In genomic region chr7:92809397-92810241, GRCh38 we compare ENCODE assay signal across 9 cellular contexts.
DNase-seq lines count a peak whose midpoint lies in the region; ATAC-seq, FAIRE-seq and TF ChIP-seq lines count a peak whose summit lies in the region.
"Had no signal": no experiment of that assay in that cellular context is flagged by ENCODE, and none has a peak within 500 bp of the region (broad histone marks: within the 10 kb centered on the region; RNA-seq: fewer than 3 reads in every experiment).

No MANE protein-coding gene starts in this region.

- H3K27me3 Mint-ChIP-seq in central memory CD8-positive, alpha-beta T cell = no peaks in the 10 kb centered on the region
- H3K27me3 Mint-ChIP-seq in stimulated activated memory B cell treated with anti-CD40 and anti-IgM and Interleukin-4, amounts not matched to agents 10 μg/mL and 1 μg/mL and 100 μg/mL, for 72 hours = no peaks in the 10 kb centered on the region

- peaks cover 100% of the 10 kb centered on the region for H3K4me1 ChIP-seq in KMS-11 (ENCODE audit: low read depth, poor library complexity, severe bottlenecking)

- H3K27me3 ChIP-seq in KMS-11 (ENCODE audit: insufficient read depth, low read depth) = no peaks in the 10 kb centered on the region

- DNase-seq in NCI-H82 (lab: John Stamatoyannopoulos, UW) (peak; percentile 56), NCI-H82 treated with DMSO at 0.1 percent for 48 hours (lab: John Stamatoyannopoulos, UW; ENCODE audit: unreplicated experiment) (no peak), H54 (ENCODE audit: insufficient read length, low spot score) (peak; percentile 12), T-helper 1 cell (peak in 4 of 5 donors; percentile 29 to 96 (median 46)), left kidney (ENCODE audit: low read depth, low spot score) (peak; percentile 87)
- DNase-seq in central memory CD8-positive, alpha-beta T cell (ENCODE audit: low spot score in 2 of 2) = peak in 1 of 2 donors; percentile 41

- peak overlapping the region; percentile 70 for H3K9ac ChIP-seq in KMS-11

- no peak for TF ChIP-seq POLR2A in H54 (IDR thresholded peaks at IDR 0.05; ENCODE audit: low read depth, low read length)

- FAIRE-seq in H54 (lab: Jason Lieb, UNC) = peak; percentile 99
- FAIRE-seq: G401.6 had no signal

- H3K4me3 ChIP-seq in KMS-11 (IDR thresholded peaks at IDR 0.05; ENCODE audit: insufficient read depth, low read depth, low read length) = no peak overlapping the region

- peaks cover 88% of the 10 kb centered on the region for H3K79me2 ChIP-seq in KMS-11 (ENCODE audit: insufficient read depth, low read depth)

- peak overlapping the region; percentile 83 for H3K27ac Mint-ChIP-seq in central memory CD8-positive, alpha-beta T cell (ENCODE audit: low read depth)
- H3K27ac Mint-ChIP-seq in stimulated activated memory B cell treated with anti-CD40 and anti-IgM and Interleukin-4, amounts not matched to agents 10 μg/mL and 1 μg/mL and 100 μg/mL, for 72 hours = peak overlapping the region; percentile 89

- no peaks in the 10 kb centered on the region for H3K9me3 Mint-ChIP-seq in central memory CD8-positive, alpha-beta T cell
- no peaks in the 10 kb centered on the region for H3K9me3 Mint-ChIP-seq in stimulated activated memory B cell treated with anti-CD40 and anti-IgM and Interleukin-4, amounts not matched to agents 10 μg/mL and 1 μg/mL and 100 μg/mL, for 72 hours

- TF ChIP-seq CTCF in KMS-11 (conservative IDR thresholded peaks at IDR 0.05; ENCODE audit: low read depth, low read length) = no peak

- H3K27ac ChIP-seq in KMS-11 = peak overlapping the region; percentile 98

- peaks cover 28% of the 10 kb centered on the region for H3K4me1 Mint-ChIP-seq in central memory CD8-positive, alpha-beta T cell
- peaks cover 30% of the 10 kb centered on the region for H3K4me1 Mint-ChIP-seq in stimulated activated memory B cell treated with anti-CD40 and anti-IgM and Interleukin-4, amounts not matched to agents 10 μg/mL and 1 μg/mL and 100 μg/mL, for 72 hours

- H3K4me2 ChIP-seq in KMS-11 = peak overlapping the region; percentile 85

- no peaks in the 10 kb centered on the region; the same call in 1 of the 2 replicates for H3K36me3 ChIP-seq in KMS-11 (ENCODE audit: insufficient read depth)

- no peak overlapping the region for H2AFZ ChIP-seq in KMS-11 (ENCODE audit: low read depth)

- no peaks in the 10 kb centered on the region for H4K20me1 ChIP-seq in KMS-11 (ENCODE audit: insufficient read depth)

- H3K36me3 Mint-ChIP-seq in central memory CD8-positive, alpha-beta T cell (ENCODE audit: insufficient read depth) = peaks cover 8% of the 10 kb centered on the region
- H3K36me3 Mint-ChIP-seq in stimulated activated memory B cell treated with anti-CD40 and anti-IgM and Interleukin-4, amounts not matched to agents 10 μg/mL and 1 μg/mL and 100 μg/mL, for 72 hours = no peaks in the 10 kb centered on the region

- peak overlapping the region; percentile 65 for H3K4me3 Mint-ChIP-seq in central memory CD8-positive, alpha-beta T cell
- H3K4me3 Mint-ChIP-seq in stimulated activated memory B cell treated with anti-CD40 and anti-IgM and Interleukin-4, amounts not matched to agents 10 μg/mL and 1 μg/mL and 100 μg/mL, for 72 hours = peak overlapping the region; percentile 59

- peak; percentile 79 for ATAC-seq in central memory CD8-positive, alpha-beta T cell (replicated peaks; ENCODE audit: extremely low read depth, poor library complexity, severe bottlenecking)
- ATAC-seq in stimulated activated memory B cell treated with anti-CD40 and anti-IgM and Interleukin-4, amounts not matched to agents 10 μg/mL and 1 μg/mL and 100 μg/mL, for 72 hours = peak; percentile 82
